1 cellular context compared by ENCODE assay signal in the genomic region with DNA sequence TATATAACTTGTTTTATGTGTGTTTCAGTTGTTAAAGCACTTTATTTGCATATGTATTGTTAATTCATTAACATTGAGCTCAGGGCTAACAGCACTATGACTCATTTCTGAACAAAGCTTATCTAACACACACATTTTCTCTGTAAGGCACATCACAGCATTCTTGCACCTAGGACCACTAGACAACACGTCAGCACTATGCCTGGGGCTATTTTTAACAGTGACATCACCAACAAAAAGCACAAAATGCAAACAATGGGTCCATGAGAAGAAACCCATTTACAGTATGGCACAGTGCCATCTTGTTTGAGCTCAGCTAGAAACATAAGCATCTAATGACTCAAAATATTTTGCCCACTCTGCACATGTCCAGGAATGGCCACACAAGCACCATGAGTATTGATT.
TF ChIP-seq lines count a peak whose summit lies in the region.

No MANE protein-coding gene starts in this region.

TF ChIP-seq in GM23338, 12 proteins besides CTCF, POLR2A, EP300 and RAD21 (continued from another document):
- no peak for TF ChIP-seq REST (IDR thresholded peaks at IDR 0.05; ENCODE audit: unreplicated experiment)
- no peak for TF ChIP-seq NANOG (IDR thresholded peaks at IDR 0.05; ENCODE audit: borderline replicate concordance)
- TF ChIP-seq ZNF331 (CRISPR knock-in tag; IDR thresholded peaks at IDR 0.05; ENCODE audit: low read depth), result no peak
- TF ChIP-seq, protein P1, sequence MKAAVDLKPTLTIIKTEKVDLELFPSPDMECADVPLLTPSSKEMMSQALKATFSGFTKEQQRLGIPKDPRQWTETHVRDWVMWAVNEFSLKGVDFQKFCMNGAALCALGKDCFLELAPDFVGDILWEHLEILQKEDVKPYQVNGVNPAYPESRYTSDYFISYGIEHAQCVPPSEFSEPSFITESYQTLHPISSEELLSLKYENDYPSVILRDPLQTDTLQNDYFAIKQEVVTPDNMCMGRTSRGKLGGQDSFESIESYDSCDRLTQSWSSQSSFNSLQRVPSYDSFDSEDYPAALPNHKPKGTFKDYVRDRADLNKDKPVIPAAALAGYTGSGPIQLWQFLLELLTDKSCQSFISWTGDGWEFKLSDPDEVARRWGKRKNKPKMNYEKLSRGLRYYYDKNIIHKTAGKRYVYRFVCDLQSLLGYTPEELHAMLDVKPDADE (IDR thresholded peaks at IDR 0.05), result no peak
- TF ChIP-seq CREB1 (CRISPR knock-in tag; IDR thresholded peaks at IDR 0.05; ENCODE audit: low read depth), result no peak
- TF ChIP-seq EZH2phosphoT487 (IDR thresholded peaks at IDR 0.05; ENCODE audit: unreplicated experiment), result no peak
- TF ChIP-seq JUNB (IDR thresholded peaks at IDR 0.05; ENCODE audit: unreplicated experiment), result no peak
- TF ChIP-seq ZNF114 (CRISPR knock-in tag; IDR thresholded peaks at IDR 0.05), result no peak
- no peak for TF ChIP-seq STAT1 (IDR thresholded peaks at IDR 0.05; ENCODE audit: unreplicated experiment)
